ENCODE assay signal across 8 cellular contexts in the genomic region with DNA sequence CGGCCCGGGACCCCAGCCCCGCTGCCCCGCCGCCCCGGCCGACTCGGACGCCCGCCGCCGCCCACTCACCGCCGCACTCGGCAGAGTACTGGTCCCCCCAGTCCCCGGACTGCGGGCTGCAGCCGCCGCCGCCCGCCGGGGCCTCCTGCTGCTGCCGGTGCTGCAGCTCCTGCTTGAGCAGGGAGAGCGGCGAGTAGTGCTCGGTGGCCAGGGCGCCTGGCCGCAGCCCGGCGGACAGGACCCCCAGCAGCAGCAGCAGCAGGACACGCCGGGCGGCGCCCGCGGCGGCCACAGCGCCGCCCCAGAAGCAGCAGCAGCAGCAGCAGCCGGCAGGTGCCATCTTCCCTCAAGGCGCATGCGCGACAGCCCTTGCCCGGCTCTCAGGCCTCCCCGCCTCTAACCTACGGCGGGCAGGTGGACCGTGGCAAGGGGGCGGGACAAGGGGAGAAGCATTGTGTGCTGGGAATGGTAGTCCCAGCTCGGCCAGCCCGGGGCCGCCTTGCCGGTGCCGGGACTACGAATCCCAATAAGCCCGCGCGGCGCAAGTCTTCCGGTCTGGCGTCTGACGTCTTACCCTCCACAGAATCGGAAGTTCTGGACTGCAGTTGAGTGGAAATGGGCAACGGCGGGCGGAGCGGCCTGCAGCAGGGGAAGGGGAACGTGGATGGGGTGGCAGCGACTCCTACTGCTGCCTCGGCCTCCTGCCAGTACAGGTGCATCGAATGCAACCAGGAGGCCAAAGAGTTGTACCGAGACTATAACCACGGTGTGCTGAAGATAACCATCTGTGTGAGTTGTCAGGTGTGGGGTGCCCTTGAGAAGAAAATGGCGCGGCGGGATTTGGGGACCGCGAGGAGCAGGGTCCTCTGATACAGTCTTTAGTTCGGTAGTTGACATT. TPM values are rescaled to one million over a fixed set of nuclear protein-coding genes. Genes with fewer than 3 reads are reported as not detected.
A peak's percentile ranks its signal among the peaks of the same experiment; 100 is the strongest.
DNase-seq lines count a peak whose midpoint lies in the region; ATAC-seq and TF ChIP-seq lines count a peak whose summit lies in the region.

A gene (plus strand): TSS at position 604 of the 898 bp plus-strand sequence. CDS start 12 bp downstream, at position 616.
A gene with protein sequence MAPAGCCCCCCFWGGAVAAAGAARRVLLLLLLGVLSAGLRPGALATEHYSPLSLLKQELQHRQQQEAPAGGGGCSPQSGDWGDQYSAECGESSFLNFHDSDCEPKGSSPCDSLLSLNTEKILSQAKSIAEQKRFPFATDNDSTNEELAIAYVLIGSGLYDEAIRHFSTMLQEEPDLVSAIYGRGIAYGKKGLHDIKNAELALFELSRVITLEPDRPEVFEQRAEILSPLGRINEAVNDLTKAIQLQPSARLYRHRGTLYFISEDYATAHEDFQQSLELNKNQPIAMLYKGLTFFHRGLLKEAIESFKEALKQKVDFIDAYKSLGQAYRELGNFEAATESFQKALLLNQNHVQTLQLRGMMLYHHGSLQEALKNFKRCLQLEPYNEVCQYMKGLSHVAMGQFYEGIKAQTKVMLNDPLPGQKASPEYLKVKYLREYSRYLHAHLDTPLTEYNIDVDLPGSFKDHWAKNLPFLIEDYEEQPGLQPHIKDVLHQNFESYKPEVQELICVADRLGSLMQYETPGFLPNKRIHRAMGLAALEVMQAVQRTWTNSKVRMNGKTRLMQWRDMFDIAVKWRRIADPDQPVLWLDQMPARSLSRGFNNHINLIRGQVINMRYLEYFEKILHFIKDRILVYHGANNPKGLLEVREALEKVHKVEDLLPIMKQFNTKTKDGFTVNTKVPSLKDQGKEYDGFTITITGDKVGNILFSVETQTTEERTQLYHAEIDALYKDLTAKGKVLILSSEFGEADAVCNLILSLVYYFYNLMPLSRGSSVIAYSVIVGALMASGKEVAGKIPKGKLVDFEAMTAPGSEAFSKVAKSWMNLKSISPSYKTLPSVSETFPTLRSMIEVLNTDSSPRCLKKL (minus strand): TSS at position 371 of the 898 bp plus-strand sequence. CDS start 31 bp downstream, at position 340.

- DNase-seq in NCI-H2081 (lab: John Stamatoyannopoulos, UW) (peak; percentile 99 to 100), T1000 (lab: John Stamatoyannopoulos, UW) (peak; percentile 95), astrocyte of the hippocampus (ENCODE audit: low read depth, low spot score) (peak; percentile 99), hepatic stellate cell (ENCODE audit: low spot score) (peak; percentile 98), renal cortical epithelial cell (ENCODE audit: low read depth) (peak; percentile 96)

- ATAC-seq in GM18511 (IDR thresholded peaks at IDR 0.05; ENCODE audit: unreplicated experiment) (peak; percentile 91), HG03039 (IDR thresholded peaks at IDR 0.05; ENCODE audit: unreplicated experiment) (peak; percentile 92)

- TF ChIP-seq CTCF in 22Rv1 (IDR thresholded peaks at IDR 0.05) = peak; percentile 62

- peak within 1 kb of the TSS; percentile 80 for H3K27ac ChIP-seq in 22Rv1

RNA-seq across cellular contexts. Expression of the first gene that starts in this region (rescaled TPM):
- 18.8 and 23.0 TPM in 2 replicates for total RNA-seq in renal cortical epithelial cell

RNA-seq across cellular contexts. Expression of the second gene that starts in this region (rescaled TPM):
- 11.5 and 12.2 TPM in 2 replicates for total RNA-seq in renal cortical epithelial cell

Comparison
In these comparisons a context has a peak if more than half of its experiments do, and no peak if none do; other contexts are left out.
1. Peak in every context shown above with its lines: DNase-seq, ATAC-seq and H3K27ac ChIP-seq.